ENCODE assay signal across 13 cellular contexts in the genomic region with DNA sequence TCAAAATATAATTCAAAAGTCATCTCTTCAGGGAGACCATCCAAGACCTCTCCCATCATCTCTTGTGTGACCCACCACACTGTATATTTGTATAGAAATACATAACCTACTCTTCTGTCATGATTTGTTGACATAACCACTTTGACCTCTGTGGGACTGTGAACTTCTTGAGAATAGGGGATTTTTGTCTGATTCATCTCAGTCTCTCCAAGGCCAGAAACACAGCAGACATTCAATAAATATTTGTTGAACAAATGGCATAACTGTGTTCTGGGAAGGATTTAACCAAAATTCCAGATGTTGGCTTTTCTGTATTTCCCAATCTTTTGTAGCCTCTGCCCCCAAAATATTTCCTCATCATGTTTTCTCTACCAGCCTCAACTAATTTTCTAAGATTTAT.
DNase-seq lines count a peak whose midpoint lies in the region; ATAC-seq and TF ChIP-seq lines count a peak whose summit lies in the region.
"Had no signal": no experiment of that assay in that cellular context is flagged by ENCODE, and none has a peak within 500 bp of the region (broad histone marks: within the 10 kb centered on the region; RNA-seq: fewer than 3 reads in every experiment).

No MANE protein-coding gene starts in this region.

- H3K27ac ChIP-seq in breast epithelium, result peak overlapping the region in 1 of 2 donors; percentile 52
- H3K27ac ChIP-seq in body of pancreas, result no peak overlapping the region
- H3K27ac ChIP-seq in left ventricle myocardium inferior (replicated peaks), result peak overlapping the region; percentile 14
- H3K27ac ChIP-seq: 22Rv1, WERI-Rb-1 had no signal

- TF ChIP-seq POLR2A in breast epithelium (IDR thresholded peaks at IDR 0.05), result no peak
- no peak for TF ChIP-seq POLR2A in body of pancreas (IDR thresholded peaks at IDR 0.05)

- peak; percentile 47 for ATAC-seq in body of pancreas
- ATAC-seq: HCT116; naive thymus-derived CD4-positive, alpha-beta T cell had no signal

- no TSS peak for BruUV-seq in MCF 10A (replicated peaks; lab: Mats Ljungman, UMichigan)

- no peaks in the 10 kb centered on the region for H3K4me1 Mint-ChIP-seq in MCF 10A (ENCODE audit: insufficient read depth, unreplicated experiment)
- H3K4me1 Mint-ChIP-seq: naive thymus-derived CD4-positive, alpha-beta T cell had no signal

- H3K36me3 Mint-ChIP-seq in MCF 10A (ENCODE audit: insufficient read depth, unreplicated experiment), result no peaks in the 10 kb centered on the region

- intact Hi-C loops in MCF 10A (cut with micrococcal nuclease) (no loop called here), breast epithelium (cut with DNase I; ENCODE audit: low total_unique reads) (no loop called here), body of pancreas (cut with DNase I) (no loop called here), left ventricle myocardium inferior (cut with micrococcal nuclease) (no loop called here)

- no peaks in the 10 kb centered on the region for H3K27me3 ChIP-seq in breast epithelium
- no peaks in the 10 kb centered on the region for H3K27me3 ChIP-seq in body of pancreas
- no peaks in the 10 kb centered on the region for H3K27me3 ChIP-seq in left ventricle myocardium inferior (ENCODE audit: low read depth)

- H3K4me3 Mint-ChIP-seq in MCF 10A (ENCODE audit: unreplicated experiment), result no peak overlapping the region
- H3K4me3 Mint-ChIP-seq: naive thymus-derived CD4-positive, alpha-beta T cell had no signal

- no peaks in the 10 kb centered on the region for H3K9me3 Mint-ChIP-seq in MCF 10A (ENCODE audit: unreplicated experiment)

- no peaks in the 10 kb centered on the region for H3K27me3 Mint-ChIP-seq in MCF 10A (ENCODE audit: insufficient read depth, unreplicated experiment)
- H3K27me3 Mint-ChIP-seq: naive thymus-derived CD4-positive, alpha-beta T cell had no signal

- POLR2A ChIA-PET in MCF 10A (lab: Yijun Ruan, JAX), result no interaction called here

- H3K36me3 ChIP-seq in breast epithelium (no peaks in the 10 kb centered on the region), body of pancreas (replicated peaks in 1 of 2; ENCODE audit: insufficient read depth in 1 of 2, low read depth in 2 of 2) (no peaks in the 10 kb centered on the region), left ventricle myocardium inferior (peaks cover 8% of the 10 kb centered on the region)
- H3K36me3 ChIP-seq: WERI-Rb-1 had no signal

- DNase-seq in MCF 10A (ENCODE audit: unreplicated experiment) (peak; percentile 70), breast epithelium (ENCODE audit: low spot score in 2 of 2) (no peak), body of pancreas (no peak), left ventricle myocardium inferior (no peak), stromal cell of bone marrow (ENCODE audit: low read depth) (peak; percentile 82), LoVo (ENCODE audit: low spot score) (no peak), occipital lobe (lab: John Stamatoyannopoulos, UW) (no peak)
- DNase-seq in activated CD8-positive, alpha-beta memory T cell treated with anti-CD3 and anti-CD28 coated beads, Interleukin-2, amount 50 U/mL, for 48 hours, result no peak
- DNase-seq: DMS153; naive thymus-derived CD4-positive, alpha-beta T cell; WERI-Rb-1 had no signal

- H3K4me1 ChIP-seq in breast epithelium (no peaks in the 10 kb centered on the region), body of pancreas (no peaks in the 10 kb centered on the region), left ventricle myocardium inferior (no peaks in the 10 kb centered on the region)

- CTCF ChIA-PET in MCF 10A (lab: Yijun Ruan, JAX), result interaction anchor here (0.6 kb wide), 1 partner anchor 862 kb away, joined by 3 read pairs; no protein-coding TSS in a partner anchor

- TF ChIP-seq CTCF in MCF 10A (IDR thresholded peaks at IDR 0.05; ENCODE audit: unreplicated experiment) (no peak), breast epithelium (IDR thresholded peaks at IDR 0.05) (no peak), body of pancreas (IDR thresholded peaks at IDR 0.05) (no peak), left ventricle myocardium inferior (IDR thresholded peaks at IDR 0.05; ENCODE audit: borderline replicate concordance) (no peak)

- H3K4me3 ChIP-seq in breast epithelium, result no peak overlapping the region
- no peak overlapping the region for H3K4me3 ChIP-seq in body of pancreas
- no peak overlapping the region for H3K4me3 ChIP-seq in left ventricle myocardium inferior

- no peak overlapping the region for H3K27ac Mint-ChIP-seq in MCF 10A (ENCODE audit: low read depth, unreplicated experiment)
- H3K27ac Mint-ChIP-seq: naive thymus-derived CD4-positive, alpha-beta T cell had no signal

- H3K9me3 ChIP-seq in breast epithelium, result no peaks in the 10 kb centered on the region
- H3K9me3 ChIP-seq in body of pancreas, result no peaks in the 10 kb centered on the region
- no peaks in the 10 kb centered on the region for H3K9me3 ChIP-seq in left ventricle myocardium inferior (replicated peaks)

Comparison
In these comparisons a context has a peak if more than half of its experiments do, and no peak if none do; other contexts are left out.
1. DNase-seq: peak in MCF 10A (single experiment) and stromal cell of bone marrow (single experiment); none in breast epithelium (0 of 2), body of pancreas (0 of 4), left ventricle myocardium inferior (single experiment), LoVo (single experiment), activated CD8-positive, alpha-beta memory T cell treated with anti-CD3 and anti-CD28 coated beads, Interleukin-2, amount 50 U/mL, for 48 hours (single experiment) and occipital lobe (single experiment).